In genomic region chr10:132369636-132370185, GRCh38 we compare ENCODE assay signal across 1 cellular context.
TF ChIP-seq lines count a peak whose summit lies in the region.

No MANE protein-coding gene starts in this region.

TF ChIP-seq in HepG2, 621 proteins besides CTCF, POLR2A, EP300 and RAD21:
- TF ChIP-seq ZNF790 (CRISPR knock-in tag; IDR thresholded peaks at IDR 0.05; ENCODE audit: borderline replicate concordance) = no peak
